13 cellular contexts compared by ENCODE assay signal in the genomic region with DNA sequence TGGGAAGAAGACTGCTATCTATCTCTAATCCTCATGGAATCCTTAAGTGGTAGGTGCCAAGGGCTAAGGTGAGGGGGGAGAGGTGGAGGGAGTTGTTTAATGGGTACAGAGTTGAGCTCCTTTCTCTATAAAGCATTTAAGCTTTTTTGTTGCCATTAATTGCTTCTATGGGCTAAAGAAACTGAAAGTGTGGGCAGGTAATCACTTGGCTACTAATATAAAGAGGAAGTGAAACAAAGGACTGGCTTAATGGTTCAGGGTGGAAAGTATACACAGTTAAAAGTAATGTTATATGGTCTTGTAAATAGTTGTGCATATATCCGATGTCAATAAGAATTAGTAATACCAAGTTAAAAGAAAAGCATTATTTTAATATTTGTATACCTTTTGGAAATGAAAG.
A peak's percentile ranks its signal among the peaks of the same experiment; 100 is the strongest.
DNase-seq lines count a peak whose midpoint lies in the region; ATAC-seq and TF ChIP-seq lines count a peak whose summit lies in the region.
"Had no signal": no experiment of that assay in that cellular context is flagged by ENCODE, and none has a peak within 500 bp of the region (broad histone marks: within the 10 kb centered on the region; RNA-seq: fewer than 3 reads in every experiment).

No MANE protein-coding gene starts in this region.

- H3K36me3 ChIP-seq in spleen = no peaks in the 10 kb centered on the region
- H3K36me3 ChIP-seq: uterus had no signal

- WGBS in spleen, 5 donors = 64 to 85% (median 82%) methylated on average over 1 of the region's 1 CpG

- H3K4me1 ChIP-seq in spleen = no peaks in the 10 kb centered on the region
- H3K4me1 ChIP-seq: uterus had no signal

- TF ChIP-seq CTCF in spleen (IDR thresholded peaks at IDR 0.05 in 8 of 11, conservative IDR thresholded peaks at IDR 0.05 in 3 of 11) = no peak

- intact Hi-C loops in spleen (cut with DNase I; ENCODE audit: low total_unique reads) = no loop called here

- TF ChIP-seq POLR2A in spleen (IDR thresholded peaks at IDR 0.05) = no peak

- H3K4me3 ChIP-seq in spleen = no peak overlapping the region
- H3K4me3 ChIP-seq: dorsolateral prefrontal cortex, uterus had no signal

- peak overlapping the region in 1 of 8 donors; percentile 32 for H3K27ac ChIP-seq in spleen
- H3K27ac ChIP-seq: dorsolateral prefrontal cortex, uterus had no signal

- H3K27me3 ChIP-seq in spleen (replicated peaks in 1 of 7) = no peaks in the 10 kb centered on the region
- H3K27me3 ChIP-seq: uterus had no signal

- no peaks in the 10 kb centered on the region for H3K9me3 ChIP-seq in spleen
- H3K9me3 ChIP-seq: uterus had no signal

- DNase-seq in germinal center (ENCODE audit: low spot score) = peak; percentile 32
- DNase-seq in stimulated activated CD4-positive, alpha-beta T cell treated with anti-CD3 and anti-CD28 coated beads, Interleukin-4, amount 100 ng/mL, for 4 hours = no peak
- no peak for DNase-seq in NCI-H446 treated with DMSO at 0.1 percent for 48 hours (lab: John Stamatoyannopoulos, UW)
- DNase-seq in spleen = no peak
- no peak for DNase-seq in NCI-H1417 treated with DMSO at 0.1 percent for 48 hours (lab: John Stamatoyannopoulos, UW)
- DNase-seq: dorsolateral prefrontal cortex, hippocampal formation, NCI-H526, uterus had no signal

- peak; percentile 99 for ATAC-seq in GM18870 (IDR thresholded peaks at IDR 0.05; ENCODE audit: unreplicated experiment)
- ATAC-seq in GM21723 (IDR thresholded peaks at IDR 0.05; ENCODE audit: unreplicated experiment) = peak; percentile 97
- peak; percentile 98 for ATAC-seq in HG03354 (IDR thresholded peaks at IDR 0.05; ENCODE audit: poor library complexity, severe bottlenecking, unreplicated experiment)
- ATAC-seq: activated T-helper 17 cell treated with anti-CD3 and anti-CD28 coated beads, Interleukin-2, amount 50 U/mL, for 72 hours had no signal
